Comparison of ENCODE assay signal across 28 cellular contexts in the genomic region with DNA sequence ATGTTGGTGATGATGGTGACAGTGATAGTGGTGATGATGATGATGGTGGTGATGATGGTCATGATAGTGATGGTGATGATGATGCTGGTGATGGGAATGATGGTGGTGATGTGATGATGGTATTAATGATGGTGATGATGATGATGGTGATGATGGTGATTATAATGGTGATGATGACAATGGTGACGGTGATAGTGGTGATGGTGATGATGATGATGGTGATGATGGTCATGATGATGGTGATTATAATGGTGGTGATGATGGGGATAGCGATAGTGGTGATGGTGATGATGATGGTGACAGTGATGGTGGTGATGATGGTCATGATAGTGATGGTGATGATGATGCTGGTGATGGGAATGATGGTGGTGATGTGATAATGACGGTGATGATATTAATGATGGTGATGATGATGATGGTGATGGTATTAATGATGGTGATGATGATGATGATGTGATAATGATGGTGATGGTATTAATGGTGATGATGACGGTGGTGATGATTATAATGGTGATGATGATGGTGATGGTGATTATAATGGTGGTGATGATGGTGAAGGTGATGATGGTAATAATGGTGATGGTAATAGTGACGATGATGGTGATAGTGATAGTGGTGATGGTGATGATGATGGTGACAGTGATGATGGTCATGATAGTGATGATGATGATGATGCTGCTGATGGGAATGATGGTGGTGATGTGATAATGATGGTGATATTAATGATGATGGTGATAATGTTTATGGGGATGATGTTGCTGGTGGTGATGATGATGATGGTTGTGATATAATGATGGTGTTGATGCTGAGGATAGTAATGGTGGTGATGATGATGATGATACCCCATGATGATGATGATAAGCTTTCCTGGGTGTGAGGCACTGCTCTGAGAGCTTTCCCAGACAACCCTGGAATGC. TPM values are rescaled to one million over a fixed set of nuclear protein-coding genes. Genes with fewer than 3 reads are reported as not detected.
DNase-seq lines count a peak whose midpoint lies in the region; ATAC-seq, FAIRE-seq and TF ChIP-seq lines count a peak whose summit lies in the region.
"Had no signal": no experiment of that assay in that cellular context is flagged by ENCODE, and none has a peak within 500 bp of the region (broad histone marks: within the 10 kb centered on the region; RNA-seq: fewer than 3 reads in every experiment).

No MANE protein-coding gene starts in this region.

- in situ Hi-C loops in HepG2 (cut with HindIII; ENCODE audit: extremely low pct_ligation_motif_present, low pct_unique_long_range_greater_than_20kb) (no loop called here), K562 (cut with MboI) (no loop called here)

- H3K9me1 ChIP-seq in K562 (ENCODE audit: control insufficient read depth, insufficient read depth, low read length) (no peaks in the 10 kb centered on the region), endothelial cell of umbilical vein (replicated peaks; ENCODE audit: control insufficient read depth, extremely low read depth, insufficient read depth, low read length) (no peaks in the 10 kb centered on the region)

- TF ChIP-seq POLR2A in HepG2 (IDR thresholded peaks at IDR 0.05; ENCODE audit: insufficient read depth in 1 of 2, low read depth in 2 of 2, low read length in 2 of 2), result no peak
- TF ChIP-seq POLR2A in right lobe of liver (IDR thresholded peaks at IDR 0.05), result no peak
- TF ChIP-seq POLR2A in K562 (conservative IDR thresholded peaks at IDR 0.05), result no peak
- no peak for TF ChIP-seq POLR2A in endothelial cell of umbilical vein (IDR thresholded peaks at IDR 0.05; ENCODE audit: low read depth, low read length)

- intact Hi-C loops in HepG2 (cut with micrococcal nuclease; ENCODE audit: unreplicated experiment) (no loop called here), right lobe of liver (cut with DNase I) (no loop called here), K562 (cut with micrococcal nuclease) (no loop called here), endothelial cell of umbilical vein (cut with micrococcal nuclease) (no loop called here), heart right ventricle (cut with DNase I) (loop anchor here in 1 of 10 donors (5.0 kb wide), 1 partner anchor 261 kb away; no protein-coding TSS in a partner anchor)

- H3K27me3 ChIP-seq in HepG2 (ENCODE audit: control insufficient read depth in 1 of 2, insufficient read depth in 2 of 2, low read length in 2 of 2), result peaks cover 5 to 22% of the 10 kb centered on the region in 2 experiments
- no peaks in the 10 kb centered on the region for H3K27me3 ChIP-seq in right lobe of liver
- peaks cover 2 to 16% of the 10 kb centered on the region in 2 experiments; a peak in 4 of 5 replicates for H3K27me3 ChIP-seq in K562 (ENCODE audit: control insufficient read depth in 2 of 2, insufficient read depth in 2 of 2, low read length in 2 of 2)
- H3K27me3 ChIP-seq in endothelial cell of umbilical vein (ENCODE audit: control insufficient read depth in 2 of 2, insufficient read depth in 2 of 2, low read length in 2 of 2), result no peaks in the 10 kb centered on the region
- H3K27me3 ChIP-seq in heart right ventricle, result no peaks in the 10 kb centered on the region
- H3K27me3 ChIP-seq in hepatocyte, result no peaks in the 10 kb centered on the region
- H3K27me3 ChIP-seq: BLaER1 had no signal

- H3K9ac ChIP-seq in HepG2 (ENCODE audit: insufficient read depth, low read depth, low read length), result no peak overlapping the region
- H3K9ac ChIP-seq in K562 (ENCODE audit: insufficient read depth in 1 of 2, low read depth in 2 of 2, low read length in 2 of 2), result no peak overlapping the region
- H3K9ac ChIP-seq in endothelial cell of umbilical vein (replicated peaks; ENCODE audit: extremely low read depth, insufficient read depth, low read length), result no peak overlapping the region
- H3K9ac ChIP-seq: BLaER1 had no signal

- POLR2A ChIA-PET in HepG2 (lab: Yijun Ruan, JAX), result no interaction called here
- POLR2A ChIA-PET in K562 (lab: Yijun Ruan, JAX), result no interaction called here
- POLR2A ChIA-PET in endothelial cell of umbilical vein (lab: Charles Lee), result no interaction called here

- TF ChIP-seq RAD21 in HepG2 (CRISPR knock-in tag; IDR thresholded peaks at IDR 0.05) (no peak), K562 (CRISPR knock-in tag; conservative IDR thresholded peaks at IDR 0.05 in 1 of 2, IDR thresholded peaks at IDR 0.05 in 1 of 2) (no peak)

- H3K4me1 ChIP-seq in HepG2 (ENCODE audit: insufficient read depth, low read length), result no peaks in the 10 kb centered on the region
- H3K4me1 ChIP-seq in right lobe of liver, result peaks cover 0 to 13% (median 3%) of the 10 kb centered on the region in 4 donors
- peaks cover 0 to 8% of the 10 kb centered on the region in 2 experiments; a peak in 1 of 5 replicates for H3K4me1 ChIP-seq in K562 (replicated peaks in 1 of 2; ENCODE audit: control insufficient read depth in 2 of 2, insufficient read depth in 2 of 2, low read length in 2 of 2)
- H3K4me1 ChIP-seq in endothelial cell of umbilical vein (ENCODE audit: control insufficient read depth, extremely low read depth, insufficient read depth, low read length), result no peaks in the 10 kb centered on the region
- H3K4me1 ChIP-seq in heart right ventricle, result peaks cover 2 to 11% (median 5%) of the 10 kb centered on the region in 9 donors
- no peaks in the 10 kb centered on the region for H3K4me1 ChIP-seq in hepatocyte (ENCODE audit: insufficient read depth)
- H3K4me1 ChIP-seq: A549, BLaER1 had no signal

- H3K36me3 ChIP-seq in HepG2 (replicated peaks in 1 of 2; ENCODE audit: control insufficient read depth in 1 of 2, insufficient read depth in 2 of 2, low read length in 2 of 2) (no peaks in the 10 kb centered on the region), right lobe of liver (no peaks in the 10 kb centered on the region), K562 (ENCODE audit: control insufficient read depth, insufficient read depth, low read length) (no peaks in the 10 kb centered on the region), endothelial cell of umbilical vein (ENCODE audit: control insufficient read depth in 2 of 2, extremely low read depth in 1 of 2, insufficient read depth in 2 of 2, low read length in 2 of 2) (peaks cover 0 to 1% of the 10 kb centered on the region in 2 experiments), heart right ventricle (no peaks in the 10 kb centered on the region), hepatocyte (replicated peaks; ENCODE audit: insufficient read depth, low read depth) (no peaks in the 10 kb centered on the region)

- BruUV-seq in HepG2 (replicated peaks; lab: Mats Ljungman, UMichigan) (no TSS peak), K562 (replicated peaks; lab: Mats Ljungman, UMichigan) (no TSS peak), endothelial cell of umbilical vein (replicated peaks; lab: Mats Ljungman, UMichigan) (TSS peak; percentile 35)

- CTCF ChIA-PET in HepG2 (lab: Yijun Ruan, JAX; ENCODE audit: low intra/inter-chr PET ratio, low total read pairs) (no interaction called here), K562 (lab: Yijun Ruan, JAX; ENCODE audit: low intra/inter-chr PET ratio) (no interaction called here), endothelial cell of umbilical vein (lab: Charles Lee) (no interaction called here)

- ATAC-seq in HepG2 (no peak), right lobe of liver (no peak), K562 (no peak), heart right ventricle (no peak), GM21786 (IDR thresholded peaks at IDR 0.05; ENCODE audit: unreplicated experiment) (no peak)
- ATAC-seq: A549, GM12878 had no signal

- H3K4me3 ChIP-seq in HepG2 (replicated peaks in 1 of 3; ENCODE audit: insufficient read depth in 1 of 3, low read depth in 2 of 3, low read length in 3 of 3), result no peak overlapping the region
- no peak overlapping the region for H3K4me3 ChIP-seq in right lobe of liver
- no peak overlapping the region for H3K4me3 ChIP-seq in K562
- no peak overlapping the region for H3K4me3 ChIP-seq in endothelial cell of umbilical vein (replicated peaks in 1 of 3; ENCODE audit: insufficient read depth in 1 of 3, low read depth in 1 of 3, low read length in 3 of 3)
- no peak overlapping the region for H3K4me3 ChIP-seq in heart right ventricle
- no peak overlapping the region for H3K4me3 ChIP-seq in hepatocyte
- H3K4me3 ChIP-seq: A549, BLaER1, GM12878 had no signal

- no peak overlapping the region for H3K27ac ChIP-seq in HepG2 (ENCODE audit: extremely low read length, insufficient read depth, low read length)
- H3K27ac ChIP-seq in right lobe of liver, result no peak overlapping the region
- H3K27ac ChIP-seq in K562 (ENCODE audit: extremely low read depth, low read depth, low read length), result no peak overlapping the region
- H3K27ac ChIP-seq in endothelial cell of umbilical vein (ENCODE audit: insufficient read depth, low read depth, low read length), result no peak overlapping the region
- H3K27ac ChIP-seq in heart right ventricle, result no peak overlapping the region
- H3K27ac ChIP-seq in hepatocyte, result no peak overlapping the region
- H3K27ac ChIP-seq: 22Rv1, A549, BLaER1 had no signal

- dilution Hi-C loops in endothelial cell of umbilical vein (cut with MboI; ENCODE audit: extremely low pct_ligation_motif_present, low sequenced_read_pairs), result no loop called here

- H3K9me2 ChIP-seq in hepatocyte (replicated peaks; ENCODE audit: insufficient read depth), result no peaks in the 10 kb centered on the region

- H3K79me2 ChIP-seq in HepG2 (ENCODE audit: insufficient read depth, low read length), result no peaks in the 10 kb centered on the region
- H3K79me2 ChIP-seq in K562 (ENCODE audit: control insufficient read depth, insufficient read depth, low read length), result no peaks in the 10 kb centered on the region
- no peaks in the 10 kb centered on the region for H3K79me2 ChIP-seq in endothelial cell of umbilical vein (ENCODE audit: control insufficient read depth, insufficient read depth, low read length)
- no peaks in the 10 kb centered on the region for H3K79me2 ChIP-seq in hepatocyte

- FAIRE-seq in HepG2 (lab: Jason Lieb, UNC), result no peak
- FAIRE-seq in K562 (lab: Jason Lieb, UNC), result no peak
- no peak for FAIRE-seq in endothelial cell of umbilical vein (lab: Jason Lieb, UNC)
- FAIRE-seq: A549, GM12878, GM12892, GM18507 had no signal

- H4K20me1 ChIP-seq in HepG2 (ENCODE audit: insufficient read depth, low read length) (no peaks in the 10 kb centered on the region), K562 (replicated peaks; ENCODE audit: control insufficient read depth, insufficient read depth, low read length) (no peaks in the 10 kb centered on the region), endothelial cell of umbilical vein (replicated peaks; ENCODE audit: control insufficient read depth, extremely low read depth, insufficient read depth, low read length) (no peaks in the 10 kb centered on the region), hepatocyte (ENCODE audit: insufficient read depth, poor library complexity, severe bottlenecking) (no peaks in the 10 kb centered on the region)
- H4K20me1 ChIP-seq: BLaER1 had no signal

- TF ChIP-seq CTCF in HepG2 (CRISPR knock-in tag; IDR thresholded peaks at IDR 0.05) (no peak), right lobe of liver (IDR thresholded peaks at IDR 0.05) (no peak), K562 (IDR thresholded peaks at IDR 0.05 in 2 of 3, conservative IDR thresholded peaks at IDR 0.05 in 1 of 3; ENCODE audit: insufficient read depth in 2 of 3, low read depth in 1 of 3, low read length in 3 of 3) (no peak), endothelial cell of umbilical vein (IDR thresholded peaks at IDR 0.05; ENCODE audit: extremely low read depth in 1 of 2, insufficient read depth in 1 of 2, low read depth in 1 of 2, low read length in 2 of 2) (no peak), heart right ventricle (IDR thresholded peaks at IDR 0.05) (no peak), hepatocyte (IDR thresholded peaks at IDR 0.05; ENCODE audit: poor library complexity) (no peak)

- H3K4me2 ChIP-seq in HepG2 (ENCODE audit: low read depth, low read length) (no peak overlapping the region), K562 (ENCODE audit: insufficient read depth, low read length) (no peak overlapping the region), endothelial cell of umbilical vein (ENCODE audit: insufficient read depth, low read length) (no peak overlapping the region), hepatocyte (no peak overlapping the region)
- H3K4me2 ChIP-seq: A549, BLaER1 had no signal

- peaks cover 11% of the 10 kb centered on the region for H3K9me3 ChIP-seq in HepG2 (ENCODE audit: low read length)
- no peaks in the 10 kb centered on the region for H3K9me3 ChIP-seq in right lobe of liver
- no peaks in the 10 kb centered on the region for H3K9me3 ChIP-seq in K562 (replicated peaks; ENCODE audit: control insufficient read depth, insufficient read depth, low read depth, low read length)
- no peaks in the 10 kb centered on the region for H3K9me3 ChIP-seq in endothelial cell of umbilical vein (replicated peaks; ENCODE audit: control insufficient read depth, insufficient read depth, low read length)
- H3K9me3 ChIP-seq in heart right ventricle, result no peaks in the 10 kb centered on the region
- H3K9me3 ChIP-seq in hepatocyte (ENCODE audit: low read depth), result no peaks in the 10 kb centered on the region
- H3K9me3 ChIP-seq: A549 had no signal

- TF ChIP-seq EP300 in HepG2 (IDR thresholded peaks at IDR 0.05; ENCODE audit: low read depth in 2 of 2, low read length in 2 of 2), result no peak
- no peak for TF ChIP-seq EP300 in HepG2 (CRISPR knock-in tag; IDR thresholded peaks at IDR 0.05; ENCODE audit: borderline replicate concordance)
- TF ChIP-seq EP300 in K562 (IDR thresholded peaks at IDR 0.05; ENCODE audit: low read length), result no peak

- H2AFZ ChIP-seq in HepG2 (ENCODE audit: low read length) (no peak overlapping the region), K562 (ENCODE audit: low read depth, low read length) (no peak overlapping the region), endothelial cell of umbilical vein (ENCODE audit: low read depth, low read length) (no peak overlapping the region), hepatocyte (no peak overlapping the region)

- 16% methylated on average over 5 of the region's 5 CpGs for WGBS in HepG2 (ENCODE audit: low lambda C conversion rate)
- WGBS in right lobe of liver (ENCODE audit: insufficient coverage, low coverage, low lambda C conversion rate, missing lambda C conversion rate), result 92% methylated on average over 5 of the region's 5 CpGs
- WGBS in K562 (ENCODE audit: insufficient coverage, low coverage, missing lambda C conversion rate), result 40% methylated on average over 5 of the region's 5 CpGs
- 95 to 97% methylated on average over 5 of the region's 5 CpGs for WGBS in heart right ventricle, 2 donors
- 96% methylated on average over 5 of the region's 5 CpGs for WGBS in hepatocyte (ENCODE audit: low lambda C conversion rate, missing lambda C conversion rate)

- no peak for DNase-seq in HepG2 (ENCODE audit: low spot score)
- DNase-seq in right lobe of liver, result no peak
- DNase-seq in K562 (ENCODE audit: extremely low read depth in 1 of 4, low spot score in 3 of 4), result no peak
- no peak for DNase-seq in endothelial cell of umbilical vein (ENCODE audit: low read depth, low spot score)
- no peak for DNase-seq in heart right ventricle
- DNase-seq in hepatocyte (ENCODE audit: low spot score), result no peak
- DNase-seq: AML-193; C1 segment of cervical spinal cord; CD4-positive, alpha-beta memory T cell; CD4-positive, CD25-positive, alpha-beta regulatory T cell; CD8-positive, alpha-beta memory T cell; COR-L47; DMS 273 treated with DMSO at 0.1 percent for 48 hours; DMS153; DMS53; DMS79; DND-41; EL; GDM1 had no signal

RNA-seq across cellular contexts. Expression of gene C13orf46, which starts 7.7 kb away (rescaled TPM):
- total RNA-seq in HepG2 (2016; rRNA removed; fragmentation: Illumina TruSeq; extraction: Trizol), result not detected in 2 replicates
- total RNA-seq in HepG2 (2016; cell fraction: cytosol; rRNA removed; fragmentation: Illumina TruSeq; extraction: Trizol; ENCODE audit: low read depth), result not detected in 2 replicates
- not detected in 2 replicates for total RNA-seq in HepG2 (2016; cell fraction: insoluble cytoplasmic fraction; rRNA removed; fragmentation: Illumina TruSeq; extraction: Trizol)
- not detected in 2 replicates for total RNA-seq in HepG2 (2016; cell fraction: membrane; rRNA removed; fragmentation: Illumina TruSeq; extraction: Trizol)
- not detected in 2 replicates for total RNA-seq in HepG2 (2016; cell fraction: nucleus; rRNA removed; fragmentation: Illumina TruSeq; extraction: Trizol)
- polyA plus RNA-seq in HepG2 (2011; rRNA removed), result 0.01 TPM in 1 of 2 replicates, not detected in the other
- polyA plus RNA-seq in HepG2 (2011; cell fraction: cytosol; rRNA removed), result not detected in 2 replicates
- polyA plus RNA-seq in HepG2 (2011; cell fraction: nucleus; rRNA removed), result 0.03 TPM in 1 of 2 replicates, not detected in the other
- polyA plus RNA-seq in HepG2 (2012), result not detected in 2 replicates
- polyA plus RNA-seq in HepG2 (2016; cell fraction: cytosol; fragmentation: Illumina TruSeq; extraction: Trizol; ENCODE audit: low read depth), result not detected in 2 replicates
- polyA plus RNA-seq in HepG2 (2016; cell fraction: insoluble cytoplasmic fraction; fragmentation: Illumina TruSeq; extraction: Trizol; ENCODE audit: low read depth), result not detected in 2 replicates
- not detected in 2 replicates for polyA plus RNA-seq in HepG2 (2016; cell fraction: membrane; fragmentation: Illumina TruSeq; extraction: Trizol; ENCODE audit: low read depth)
- not detected in 2 replicates for polyA plus RNA-seq in HepG2 (2016; cell fraction: nucleus; fragmentation: Illumina TruSeq; extraction: Trizol; ENCODE audit: insufficient read depth, low read depth)
- 1.9 TPM in 1 of 2 replicates, not detected in the other for polyA minus RNA-seq in HepG2 (2011; rRNA and poly(A)+ RNA removed; ENCODE audit: low replicate concordance)
- polyA minus RNA-seq in HepG2 (2011; cell fraction: cytosol; rRNA and poly(A)+ RNA removed), result not detected in 2 replicates
- polyA minus RNA-seq in HepG2 (2011; cell fraction: nucleus; rRNA and poly(A)+ RNA removed), result 0.13 TPM in 1 of 2 replicates, not detected in the other
- 1 to 10 TPM in 2 of 6 experiments, under 1 TPM in 4; 0.04 to 1.1 (median 0.60) TPM for total RNA-seq in right lobe of liver
- total RNA-seq in K562 (2011; cell fraction: chromatin; rRNA removed; ENCODE audit: low replicate concordance), result 0.26 and 0.49 TPM in 2 replicates
- total RNA-seq in K562 (2011; cell fraction: nucleolus; rRNA removed), result 0.13 and 0.33 TPM in 2 replicates
- 0.22 and 0.23 TPM in 2 replicates for total RNA-seq in K562 (2011; cell fraction: nucleoplasm; rRNA removed)
- 0.05 TPM in 1 of 2 replicates, not detected in the other for total RNA-seq in K562 (2014; rRNA removed)
- not detected in 2 replicates for total RNA-seq in K562 (2014; rRNA removed; fragmentation: Illumina TruSeq; extraction: Trizol)
- 0.04 TPM in 1 of 2 replicates, not detected in the other for total RNA-seq in K562 (2015; rRNA removed; fragmentation: Illumina TruSeq; extraction: Trizol)
- 0.13 and 0.24 TPM in 2 replicates for total RNA-seq in K562 (2021)
- polyA plus RNA-seq in K562 (2011; rRNA removed), result not detected in 2 replicates
- polyA plus RNA-seq in K562 (2011; cell fraction: cytosol; rRNA removed), result 0.03 and 0.06 TPM in 2 replicates
- 0.11 TPM in 2 replicates for polyA plus RNA-seq in K562 (2011; cell fraction: nucleus; rRNA removed)
- polyA plus RNA-seq in K562 (2012), result 0.13 and 0.36 TPM in 2 replicates
- 0.06 and 0.10 TPM in 2 replicates for polyA plus RNA-seq in K562 (2014; fragmentation: Illumina TruSeq; extraction: Trizol)
- not detected for polyA plus RNA-seq in K562 (2014; fragmentation: Nextera tagmentation; extraction: Ambion mirVana)
- 0.05 TPM in 2 replicates for polyA plus RNA-seq in K562 (2014; rRNA removed)
- not detected in 2 replicates for polyA minus RNA-seq in K562 (2011; rRNA and poly(A)+ RNA removed)
- not detected in 2 replicates for polyA minus RNA-seq in K562 (2011; cell fraction: cytosol; rRNA and poly(A)+ RNA removed)
- polyA minus RNA-seq in K562 (2011; cell fraction: nucleus; rRNA and poly(A)+ RNA removed), result 0.11 TPM in 1 of 2 replicates, not detected in the other
- total RNA-seq in endothelial cell of umbilical vein, result 1.7 and 1.9 TPM in 2 replicates
- 1.2 and 1.3 TPM in 2 replicates for polyA plus RNA-seq in endothelial cell of umbilical vein
- 0.30 and 0.37 TPM in 2 replicates for polyA plus RNA-seq in endothelial cell of umbilical vein (2011; cell fraction: cytosol; rRNA removed)
- 6.3 and 7.7 TPM in 2 replicates for polyA plus RNA-seq in endothelial cell of umbilical vein (2011; cell fraction: nucleus; rRNA removed)
- polyA plus RNA-seq in endothelial cell of umbilical vein (2012), result 0.52 and 0.86 TPM in 2 replicates
- 2.0 and 2.2 TPM in 2 replicates for polyA minus RNA-seq in endothelial cell of umbilical vein
- 0.41 TPM for polyA minus RNA-seq in endothelial cell of umbilical vein (2011; cell fraction: cytosol; rRNA and poly(A)+ RNA removed)
- polyA minus RNA-seq in endothelial cell of umbilical vein (2011; cell fraction: nucleus; rRNA and poly(A)+ RNA removed), result 4.6 and 7.2 TPM in 2 replicates
- under 1 TPM; 0.15 to 0.80 (median 0.23) TPM for total RNA-seq in heart right ventricle
- polyA plus RNA-seq in heart right ventricle, result under 1 TPM; 0.09 to 0.37 TPM
- 0.20 TPM in 1 of 2 replicates, not detected in the other for total RNA-seq in hepatocyte
- 0.23 and 0.92 TPM in 2 replicates for polyA plus RNA-seq in hepatocyte
- total RNA-seq: Daoy, G401 had no signal
